26 cellular contexts compared by ENCODE assay signal in the genomic region with DNA sequence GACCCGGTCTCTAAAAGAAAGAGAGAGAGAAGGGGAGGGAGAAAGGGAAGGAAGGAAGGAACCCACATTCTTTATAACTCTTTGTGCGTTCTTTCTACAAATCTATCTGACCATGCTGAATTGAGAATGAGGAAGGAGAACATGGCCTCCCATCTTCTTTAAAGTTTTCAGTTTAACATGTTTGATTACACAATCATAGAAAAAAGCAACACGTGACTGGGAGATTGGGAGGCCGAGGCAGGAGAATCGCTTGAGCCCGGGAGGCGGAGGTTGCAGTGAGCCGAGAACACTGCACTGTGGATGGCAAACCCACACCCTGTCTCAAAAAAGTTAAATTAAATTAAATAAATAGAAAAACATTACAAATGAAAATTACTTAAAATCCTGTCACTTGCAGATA.
A peak's percentile ranks its signal among the peaks of the same experiment; 100 is the strongest.
DNase-seq lines count a peak whose midpoint lies in the region; ATAC-seq and TF ChIP-seq lines count a peak whose summit lies in the region.
"Had no signal": no experiment of that assay in that cellular context is flagged by ENCODE, and none has a peak within 500 bp of the region (broad histone marks: within the 10 kb centered on the region; RNA-seq: fewer than 3 reads in every experiment).

No MANE protein-coding gene starts in this region.

- no peaks in the 10 kb centered on the region for H3K9me3 Mint-ChIP-seq in brain
- H3K9me3 Mint-ChIP-seq in nephron progenitor cell: no peaks in the 10 kb centered on the region
- H3K9me3 Mint-ChIP-seq: CD14-positive monocyte; CD8-positive, alpha-beta memory T cell; H9 had no signal

- peaks cover 94% of the 10 kb centered on the region for H3K36me3 ChIP-seq in left ventricle myocardium inferior

- TF ChIP-seq CTCF in left ventricle myocardium inferior (IDR thresholded peaks at IDR 0.05; ENCODE audit: borderline replicate concordance): no peak
- TF ChIP-seq CTCF in brain (conservative IDR thresholded peaks at IDR 0.05): no peak
- TF ChIP-seq CTCF in nephron progenitor cell (IDR thresholded peaks at IDR 0.05): no peak

- DNase-seq in left ventricle myocardium inferior (no peak), left cardiac atrium (no peak), nephron progenitor cell (no peak), NCI-H82 (lab: John Stamatoyannopoulos, UW) (no peak)
- DNase-seq: 8988T; ACHN; BE2C; Calu3; CD8-positive, alpha-beta memory T cell; DMS79 treated with DMSO at 0.1 percent for 48 hours; GF-D8; H9; NCI-H1048; NCI-H1417; NCI-H1694; NCI-H2029 treated with DMSO at 0.1 percent for 48 hours; NCI-H446 treated with DMSO at 0.1 percent for 48 hours; NCI-H526; SHP77 had no signal

- H3K4me3 Mint-ChIP-seq in brain (no peak overlapping the region), nephron progenitor cell (no peak overlapping the region)
- H3K4me3 Mint-ChIP-seq: CD14-positive monocyte; CD8-positive, alpha-beta memory T cell; H9 had no signal

- H3K4me3 ChIP-seq in left ventricle myocardium inferior: no peak overlapping the region

- no peaks in the 10 kb centered on the region for H3K9me3 ChIP-seq in left ventricle myocardium inferior (replicated peaks)
- H3K9me3 ChIP-seq: BE2C had no signal

- peak overlapping the region; percentile 60 for H3K27ac ChIP-seq in left ventricle myocardium inferior (replicated peaks)
- H3K27ac ChIP-seq: KMS-11, RWPE1 had no signal

- H3K4me1 ChIP-seq in left ventricle myocardium inferior: peaks cover 52% of the 10 kb centered on the region
- H3K4me1 ChIP-seq: BE2C had no signal

- intact Hi-C loops in left ventricle myocardium inferior (cut with micrococcal nuclease): no loop called here
- intact Hi-C loops in left cardiac atrium (cut with DNase I): no loop called here

- no peak for ATAC-seq in left cardiac atrium
- no peak for ATAC-seq in GM18519 (IDR thresholded peaks at IDR 0.05; ENCODE audit: low FRiP score, unreplicated experiment)
- no peak for ATAC-seq in GM19035 (IDR thresholded peaks at IDR 0.05; ENCODE audit: unreplicated experiment)
- ATAC-seq: Panc1 had no signal

- H3K27me3 ChIP-seq in left ventricle myocardium inferior (ENCODE audit: low read depth): no peaks in the 10 kb centered on the region
- H3K27me3 ChIP-seq: BE2C had no signal

- H3K27ac Mint-ChIP-seq in brain: peak overlapping the region in 4 of 5 experiments; percentile 15 to 68 (median 58)
- H3K27ac Mint-ChIP-seq in nephron progenitor cell: peak overlapping the region; percentile 59
- H3K27ac Mint-ChIP-seq: H9 had no signal

- H3K36me3 Mint-ChIP-seq in brain: peaks cover 76% of the 10 kb centered on the region
- H3K36me3 Mint-ChIP-seq in nephron progenitor cell (ENCODE audit: low read depth): peaks cover 81% of the 10 kb centered on the region

- H3K4me1 Mint-ChIP-seq in brain (peaks cover 25% of the 10 kb centered on the region), nephron progenitor cell (peaks cover 21% of the 10 kb centered on the region)
- H3K4me1 Mint-ChIP-seq: CD14-positive monocyte; CD8-positive, alpha-beta memory T cell; H9 had no signal

- H3K27me3 Mint-ChIP-seq in brain (no peaks in the 10 kb centered on the region), nephron progenitor cell (ENCODE audit: low read depth, poor library complexity) (no peaks in the 10 kb centered on the region)
- H3K27me3 Mint-ChIP-seq: CD8-positive, alpha-beta memory T cell had no signal
